Comparison of ENCODE assay signal across 8 cellular contexts in genomic region chr14:76267322-76268012, GRCh38.
DNase-seq lines count a peak whose midpoint lies in the region; ATAC-seq and TF ChIP-seq lines count a peak whose summit lies in the region.

No MANE protein-coding gene starts in this region.

- peak overlapping the region; percentile 70 for H3K4me3 Mint-ChIP-seq in type B pancreatic cell

- no peaks in the 10 kb centered on the region for H3K4me1 Mint-ChIP-seq in type B pancreatic cell (ENCODE audit: unreplicated experiment)

- H3K9me3 ChIP-seq in esophagus muscularis mucosa = no peaks in the 10 kb centered on the region

- no peak overlapping the region for H3K27ac Mint-ChIP-seq in type B pancreatic cell

- no peaks in the 10 kb centered on the region for H3K36me3 ChIP-seq in esophagus muscularis mucosa

- no peaks in the 10 kb centered on the region for H3K9me3 Mint-ChIP-seq in type B pancreatic cell

- H3K36me3 Mint-ChIP-seq in type B pancreatic cell = no peaks in the 10 kb centered on the region

- intact Hi-C loops in esophagus muscularis mucosa (cut with DNase I) = no loop called here

- no peak for TF ChIP-seq POLR2A in esophagus muscularis mucosa (IDR thresholded peaks at IDR 0.05; ENCODE audit: low read depth)

- H3K27me3 ChIP-seq in esophagus muscularis mucosa = peaks cover 0 to 8% (median 0%) of the 10 kb centered on the region in 4 donors

- peaks cover 43% of the 10 kb centered on the region for H3K27me3 Mint-ChIP-seq in type B pancreatic cell

- peak overlapping the region; percentile 42 to 63 (median 54) for H3K4me3 ChIP-seq in esophagus muscularis mucosa

- H3K4me1 ChIP-seq in esophagus muscularis mucosa = peaks cover 4 to 17% (median 7%) of the 10 kb centered on the region in 4 donors

- TF ChIP-seq CTCF in esophagus muscularis mucosa (IDR thresholded peaks at IDR 0.05) (peak in 2 of 3 experiments; percentile 11 to 43), type B pancreatic cell (conservative IDR thresholded peaks at IDR 0.05) (peak; percentile 31)

- no peak for TF ChIP-seq EP300 in esophagus muscularis mucosa (IDR thresholded peaks at IDR 0.05)

- WGBS in esophagus muscularis mucosa = 21% methylated on average over 24 of the region's 24 CpGs

- DNase-seq in ELR (ENCODE audit: low read depth) (peak; percentile 41), NCI-H526 treated with DMSO at 0.1 percent for 48 hours (lab: John Stamatoyannopoulos, UW) (peak; percentile 17), esophagus muscularis mucosa (ENCODE audit: extremely low spot score) (no peak), mucosa of gallbladder (ENCODE audit: low spot score) (peak; percentile 60), type B pancreatic cell (ENCODE audit: extremely low spot score, unreplicated experiment) (no peak), DMS53 (lab: John Stamatoyannopoulos, UW) (no peak)

- no peak for ATAC-seq in GM21390 (IDR thresholded peaks at IDR 0.05; ENCODE audit: unreplicated experiment)
- no peak for ATAC-seq in HG02981 (IDR thresholded peaks at IDR 0.05; ENCODE audit: unreplicated experiment)

- H3K27ac ChIP-seq in esophagus muscularis mucosa (replicated peaks in 1 of 4) = peak overlapping the region in 2 of 4 donors; percentile 25 to 47

Comparison
In these comparisons a context has a peak if more than half of its experiments do, and no peak if none do; other contexts are left out.
1. DNase-seq: peak in ELR (single experiment), NCI-H526 treated with DMSO at 0.1 percent for 48 hours (single experiment) and mucosa of gallbladder (single experiment); none in esophagus muscularis mucosa (single experiment), type B pancreatic cell (single experiment) and DMS53 (single experiment).